In the genomic region with DNA sequence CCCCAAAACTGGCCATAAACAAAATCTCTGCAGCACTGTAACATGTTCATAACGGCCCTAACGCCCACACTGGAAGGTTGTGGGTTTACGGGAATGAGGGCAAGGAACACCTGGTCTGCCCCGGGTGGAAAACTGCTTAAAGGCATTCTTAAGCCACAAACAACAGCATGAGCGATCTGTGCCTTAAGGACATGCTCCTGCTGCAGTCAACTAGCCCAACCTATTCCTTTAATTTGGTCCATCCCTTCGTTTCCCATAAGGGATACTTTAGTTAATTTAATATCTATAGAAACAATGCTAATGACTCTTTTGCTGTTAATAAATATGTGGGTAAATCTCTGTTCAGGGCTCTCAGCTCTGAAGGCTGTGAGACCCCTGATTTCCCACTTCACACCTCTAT, we compare ENCODE assay signal across 5 cellular contexts. TPM values are rescaled to one million over a fixed set of nuclear protein-coding genes. Genes with fewer than 3 reads are reported as not detected.
"Had no signal": no experiment of that assay in that cellular context is flagged by ENCODE, and none has a peak within 500 bp of the region (broad histone marks: within the 10 kb centered on the region; RNA-seq: fewer than 3 reads in every experiment).

No MANE protein-coding gene starts in this region.

RNA-seq across cellular contexts. Expression of a gene that starts 11.1 kb away (rescaled TPM):
- total RNA-seq: esophagus mucosa, foreskin keratinocyte, frontal cortex, gastrocnemius medialis had no signal
- polyA plus RNA-seq: esophagus had no signal
